ENCODE assay signal across 21 cellular contexts in the genomic region with DNA sequence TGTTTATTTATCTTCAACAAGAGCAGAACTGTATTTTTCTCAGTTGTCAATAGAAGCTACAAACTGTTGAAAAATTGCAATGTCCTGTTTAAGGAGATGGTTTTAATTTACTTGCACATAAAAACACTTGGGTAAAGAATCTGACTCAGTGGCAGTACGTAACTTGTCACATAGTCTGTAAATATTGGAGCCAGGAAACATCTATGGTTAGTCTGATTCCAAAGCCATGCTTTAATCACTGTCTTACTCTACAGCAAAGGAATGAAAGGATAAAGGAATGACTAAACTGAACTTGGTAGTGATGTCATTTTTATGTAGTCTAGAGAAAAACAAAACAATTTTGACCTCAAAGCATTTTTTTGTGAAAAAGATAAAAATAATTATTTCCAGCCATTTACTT.
DNase-seq lines count a peak whose midpoint lies in the region.
"Had no signal": no experiment of that assay in that cellular context is flagged by ENCODE, and none has a peak within 500 bp of the region (broad histone marks: within the 10 kb centered on the region; RNA-seq: fewer than 3 reads in every experiment).

No MANE protein-coding gene starts in this region.

- intact Hi-C loops in activated CD4-positive, alpha-beta memory T cell treated with anti-CD3 and anti-CD28 coated beads for 36 hours (cut with micrococcal nuclease) = no loop called here

- no peaks in the 10 kb centered on the region for H3K36me3 ChIP-seq in mesenchymal stem cell (ENCODE audit: control insufficient read depth in 1 of 2, insufficient read depth in 2 of 2, low read depth in 1 of 2, low read length in 2 of 2)
- H3K36me3 ChIP-seq: brain microvascular endothelial cell, SJSA1, thoracic aorta had no signal

- POLR2A ChIA-PET in activated CD4-positive, alpha-beta memory T cell treated with anti-CD3 and anti-CD28 coated beads for 36 hours (lab: Charles Lee) = no interaction called here

- no peak overlapping the region for H3K4me3 ChIP-seq in mesenchymal stem cell (ENCODE audit: insufficient read depth in 1 of 2, low read depth in 1 of 2, low read length in 2 of 2)
- H3K4me3 ChIP-seq: lung, SJSA1, thoracic aorta had no signal

- H2AK5ac ChIP-seq in mesenchymal stem cell (ENCODE audit: low read length, severe bottlenecking) = no peak overlapping the region

- H2BK12ac ChIP-seq in mesenchymal stem cell (ENCODE audit: low read length in 2 of 2) = no peak overlapping the region

- no peaks in the 10 kb centered on the region for H3K79me1 ChIP-seq in mesenchymal stem cell (replicated peaks; ENCODE audit: low read length, poor library complexity, severe bottlenecking)

- no peak overlapping the region for H3K4me2 ChIP-seq in mesenchymal stem cell (ENCODE audit: low read length, poor library complexity, severe bottlenecking)

- H3K4me1 Mint-ChIP-seq in activated CD4-positive, alpha-beta memory T cell treated with anti-CD3 and anti-CD28 coated beads for 36 hours (ENCODE audit: low read depth) = no peaks in the 10 kb centered on the region
- H3K4me1 Mint-ChIP-seq: activated naive CD4-positive, alpha-beta T cell treated with anti-CD3 and anti-CD28 coated beads, Interleukin-2, amount 10 ng/mL, durations not matched to agents 7 days and 5 days; stimulated activated memory B cell treated with anti-CD40 and anti-IgM and Interleukin-4, amounts not matched to agents 10 μg/mL and 1 μg/mL and 100 μg/mL, for 72 hours had no signal

- no peaks in the 10 kb centered on the region for H3K27me3 ChIP-seq in mesenchymal stem cell (ENCODE audit: control insufficient read depth in 1 of 2, insufficient read depth in 1 of 2, low read length in 2 of 2)
- H3K27me3 ChIP-seq: brain microvascular endothelial cell, SJSA1 had no signal

- WGBS in mesenchymal stem cell = 0% methylated on average over 1 of the region's 1 CpG

- H3K18ac ChIP-seq in mesenchymal stem cell (ENCODE audit: low read depth in 1 of 2, low read length in 2 of 2) = no peak overlapping the region

- no peak overlapping the region for H2BK5ac ChIP-seq in mesenchymal stem cell (ENCODE audit: low read depth, low read length, poor library complexity, severe bottlenecking)

- H3K9me3 ChIP-seq in mesenchymal stem cell (ENCODE audit: control insufficient read depth, low read length) = no peaks in the 10 kb centered on the region
- H3K9me3 ChIP-seq: SJSA1, thoracic aorta had no signal

- no peak overlapping the region for H2AFZ ChIP-seq in mesenchymal stem cell (ENCODE audit: low read depth, low read length)

- no peak overlapping the region for H3K14ac ChIP-seq in mesenchymal stem cell (ENCODE audit: low read length in 2 of 2)

- H3K9ac ChIP-seq in mesenchymal stem cell (ENCODE audit: low read length) = peak overlapping the region; percentile 75

- peak; percentile 8 for DNase-seq in AG20443 (ENCODE audit: low spot score)
- peak; percentile 21 for DNase-seq in M059J (ENCODE audit: low read depth)
- DNase-seq in dedifferentiated amniotic fluid mesenchymal stem cell (ENCODE audit: extremely low spot score) = peak; percentile 47
- peak; percentile 66 for DNase-seq in mesenchymal stem cell
- DNase-seq in NCI-H1092 treated with DMSO at 0.1 percent for 48 hours (lab: John Stamatoyannopoulos, UW) = no peak
- no peak for DNase-seq in NCI-H526 treated with DMSO at 0.1 percent for 48 hours (lab: John Stamatoyannopoulos, UW)
- no peak for DNase-seq in caudate nucleus (lab: John Stamatoyannopoulos, UW)
- DNase-seq in activated CD4-positive, alpha-beta memory T cell treated with anti-CD3 and anti-CD28 coated beads for 36 hours = no peak
- DNase-seq: activated CD4-positive, alpha-beta T cell treated with anti-CD3 and anti-CD28 coated beads, Interleukin-2, amount 50 U/mL, for 48 hours; activated naive CD4-positive, alpha-beta T cell treated with anti-CD3 and anti-CD28 coated beads, Interleukin-2, amount 10 ng/mL, durations not matched to agents 7 days and 5 days; brain microvascular endothelial cell; DMS79; islet precursor cell; NCI-H1417 treated with DMSO at 0.1 percent for 48 hours; NCI-H748 treated with DMSO at 0.1 percent for 48 hours; retina; T-helper 2 cell had no signal

- no peaks in the 10 kb centered on the region for H3K36me3 Mint-ChIP-seq in activated CD4-positive, alpha-beta memory T cell treated with anti-CD3 and anti-CD28 coated beads for 36 hours
- H3K36me3 Mint-ChIP-seq: activated naive CD4-positive, alpha-beta T cell treated with anti-CD3 and anti-CD28 coated beads, Interleukin-2, amount 10 ng/mL, durations not matched to agents 7 days and 5 days; stimulated activated memory B cell treated with anti-CD40 and anti-IgM and Interleukin-4, amounts not matched to agents 10 μg/mL and 1 μg/mL and 100 μg/mL, for 72 hours had no signal

- peaks cover 5% of the 10 kb centered on the region for H3K9me3 Mint-ChIP-seq in activated CD4-positive, alpha-beta memory T cell treated with anti-CD3 and anti-CD28 coated beads for 36 hours

- no peak overlapping the region for H2BK15ac ChIP-seq in mesenchymal stem cell (ENCODE audit: low read depth, poor library complexity, severe bottlenecking)

- H4K91ac ChIP-seq in mesenchymal stem cell (ENCODE audit: low read length) = no peak overlapping the region

- no peak overlapping the region for H3K23ac ChIP-seq in mesenchymal stem cell (ENCODE audit: low read length in 2 of 2)

- CTCF ChIA-PET in activated CD4-positive, alpha-beta memory T cell treated with anti-CD3 and anti-CD28 coated beads for 36 hours (lab: Charles Lee) = no interaction called here

- no peak overlapping the region for H3K4ac ChIP-seq in mesenchymal stem cell (ENCODE audit: low read depth in 1 of 2, low read length in 2 of 2)

- H3K27ac ChIP-seq in mesenchymal stem cell (ENCODE audit: low read length, poor library complexity, severe bottlenecking) (no peak overlapping the region), caudate nucleus (ENCODE audit: low read depth, low read length) (no peak overlapping the region)
- H3K27ac ChIP-seq: brain microvascular endothelial cell, SJSA1, thoracic aorta had no signal

- H3K27me3 Mint-ChIP-seq in activated CD4-positive, alpha-beta memory T cell treated with anti-CD3 and anti-CD28 coated beads for 36 hours = no peaks in the 10 kb centered on the region
- H3K27me3 Mint-ChIP-seq: activated naive CD4-positive, alpha-beta T cell treated with anti-CD3 and anti-CD28 coated beads, Interleukin-2, amount 10 ng/mL, durations not matched to agents 7 days and 5 days; stimulated activated memory B cell treated with anti-CD40 and anti-IgM and Interleukin-4, amounts not matched to agents 10 μg/mL and 1 μg/mL and 100 μg/mL, for 72 hours had no signal

- H4K8ac ChIP-seq in mesenchymal stem cell (ENCODE audit: low read length) = no peak overlapping the region

- H3K4me3 Mint-ChIP-seq in activated CD4-positive, alpha-beta memory T cell treated with anti-CD3 and anti-CD28 coated beads for 36 hours = no peak overlapping the region
- H3K4me3 Mint-ChIP-seq: activated naive CD4-positive, alpha-beta T cell treated with anti-CD3 and anti-CD28 coated beads, Interleukin-2, amount 10 ng/mL, durations not matched to agents 7 days and 5 days; stimulated activated memory B cell treated with anti-CD40 and anti-IgM and Interleukin-4, amounts not matched to agents 10 μg/mL and 1 μg/mL and 100 μg/mL, for 72 hours had no signal

- no peak overlapping the region for H3K27ac Mint-ChIP-seq in activated CD4-positive, alpha-beta memory T cell treated with anti-CD3 and anti-CD28 coated beads for 36 hours
- H3K27ac Mint-ChIP-seq: activated naive CD4-positive, alpha-beta T cell treated with anti-CD3 and anti-CD28 coated beads, Interleukin-2, amount 10 ng/mL, durations not matched to agents 7 days and 5 days; stimulated activated memory B cell treated with anti-CD40 and anti-IgM and Interleukin-4, amounts not matched to agents 10 μg/mL and 1 μg/mL and 100 μg/mL, for 72 hours had no signal

- no peak overlapping the region for H2BK120ac ChIP-seq in mesenchymal stem cell (ENCODE audit: low read depth, low read length)

- no peaks in the 10 kb centered on the region for H3K4me1 ChIP-seq in mesenchymal stem cell (ENCODE audit: control insufficient read depth, insufficient read depth, low read depth, low read length)
- H3K4me1 ChIP-seq: SJSA1 had no signal

Comparison
In these comparisons a context has a peak if more than half of its experiments do, and no peak if none do; other contexts are left out.
1. DNase-seq: peak in AG20443 (single experiment), M059J (single experiment), dedifferentiated amniotic fluid mesenchymal stem cell (single experiment) and mesenchymal stem cell (single experiment); none in NCI-H1092 treated with DMSO at 0.1 percent for 48 hours (single experiment), NCI-H526 treated with DMSO at 0.1 percent for 48 hours (single experiment), caudate nucleus (0 of 61) and activated CD4-positive, alpha-beta memory T cell treated with anti-CD3 and anti-CD28 coated beads for 36 hours (single experiment).